ENCODE assay signal across 16 cellular contexts in the genomic region with DNA sequence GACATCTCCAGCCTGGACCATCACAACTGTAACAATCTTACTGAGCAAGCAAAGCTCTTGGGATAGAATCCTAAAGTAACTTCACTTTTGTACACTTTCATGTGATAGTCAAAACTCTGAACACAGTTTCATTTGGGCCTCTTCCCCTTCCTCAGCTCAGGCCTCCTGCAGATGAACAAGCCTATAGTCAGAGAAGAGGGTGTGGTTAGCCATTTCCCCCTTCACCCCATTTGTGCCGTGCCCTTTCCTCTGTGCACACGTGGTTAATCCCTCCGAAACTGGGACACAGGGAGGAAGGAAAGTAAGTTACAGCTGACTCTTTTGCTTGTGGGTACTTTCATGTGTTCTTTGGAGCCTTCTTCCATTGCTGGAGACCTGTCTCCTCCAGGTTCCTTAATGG. TPM values are rescaled to one million over a fixed set of nuclear protein-coding genes. Genes with fewer than 3 reads are reported as not detected.
DNase-seq lines count a peak whose midpoint lies in the region; ATAC-seq and TF ChIP-seq lines count a peak whose summit lies in the region.
"Had no signal": no experiment of that assay in that cellular context is flagged by ENCODE, and none has a peak within 500 bp of the region (broad histone marks: within the 10 kb centered on the region; RNA-seq: fewer than 3 reads in every experiment).

No MANE protein-coding gene starts in this region.

- H3K36me3 Mint-ChIP-seq in activated CD4-positive, alpha-beta T cell treated with anti-CD3 and anti-CD28 coated beads, Interleukin-2, amount 10 ng/mL, durations not matched to agents 24 days and 14 days (ENCODE audit: low read depth): no peaks in the 10 kb centered on the region
- no peaks in the 10 kb centered on the region for H3K36me3 Mint-ChIP-seq in stimulated activated memory B cell treated with anti-CD40 and anti-IgM and Interleukin-4, amounts not matched to agents 10 μg/mL and 1 μg/mL and 100 μg/mL, for 72 hours
- H3K36me3 Mint-ChIP-seq: activated naive CD8-positive, alpha-beta T cell; naive thymus-derived CD8-positive, alpha-beta T cell had no signal

- H3K9ac ChIP-seq in OCI-LY1 (ENCODE audit: low read length): no peak overlapping the region

- no peaks in the 10 kb centered on the region for H3K4me1 ChIP-seq in OCI-LY1 (ENCODE audit: insufficient read depth, low read length, severe bottlenecking)

- intact Hi-C loops in activated CD4-positive, alpha-beta T cell treated with anti-CD3 and anti-CD28 coated beads, Interleukin-2, amount 10 ng/mL, durations not matched to agents 24 days and 14 days (cut with micrococcal nuclease): no loop called here
- intact Hi-C loops in lower leg skin (cut with DNase I; ENCODE audit: low total_unique reads): no loop called here

- no peaks in the 10 kb centered on the region for H3F3A ChIP-seq in OCI-LY1 (ENCODE audit: insufficient read depth, low read length)

- peaks cover 16% of the 10 kb centered on the region for H3K4me1 Mint-ChIP-seq in activated CD4-positive, alpha-beta T cell treated with anti-CD3 and anti-CD28 coated beads, Interleukin-2, amount 10 ng/mL, durations not matched to agents 24 days and 14 days
- peaks cover 19% of the 10 kb centered on the region for H3K4me1 Mint-ChIP-seq in stimulated activated memory B cell treated with anti-CD40 and anti-IgM and Interleukin-4, amounts not matched to agents 10 μg/mL and 1 μg/mL and 100 μg/mL, for 72 hours

- H4K20me1 ChIP-seq in OCI-LY1 (ENCODE audit: insufficient read depth, low read length): no peaks in the 10 kb centered on the region

- no peaks in the 10 kb centered on the region for H3K79me2 ChIP-seq in OCI-LY1 (ENCODE audit: insufficient read depth, low read length)

- DNase-seq in activated CD4-positive, alpha-beta T cell treated with anti-CD3 and anti-CD28 coated beads, Interleukin-2, amount 10 ng/mL, durations not matched to agents 24 days and 14 days: peak; percentile 67
- no peak for DNase-seq in activated CD4-positive, alpha-beta T cell treated with anti-CD3 and anti-CD28 coated beads, Interleukin-2, amount 50 U/mL, for 1 hour
- peak; percentile 32 for DNase-seq in globus pallidus (ENCODE audit: low spot score)
- no peak for DNase-seq in NCI-H1694 (lab: John Stamatoyannopoulos, UW)
- DNase-seq in lower leg skin (ENCODE audit: low spot score in 2 of 2): no peak
- DNase-seq: 8988T; activated CD8-positive, alpha-beta memory T cell treated with anti-CD3 and anti-CD28 coated beads for 24 hours; naive thymus-derived CD8-positive, alpha-beta T cell; NCI-H2081 treated with DMSO at 0.1 percent for 48 hours; trophoblast cell had no signal

- no peak overlapping the region for H3K4me2 ChIP-seq in OCI-LY1 (ENCODE audit: low read length)

- no peaks in the 10 kb centered on the region for H3K9me3 ChIP-seq in OCI-LY1 (ENCODE audit: low read length)

- peaks cover 2% of the 10 kb centered on the region for H3K27me3 Mint-ChIP-seq in activated CD4-positive, alpha-beta T cell treated with anti-CD3 and anti-CD28 coated beads, Interleukin-2, amount 10 ng/mL, durations not matched to agents 24 days and 14 days
- no peaks in the 10 kb centered on the region for H3K27me3 Mint-ChIP-seq in stimulated activated memory B cell treated with anti-CD40 and anti-IgM and Interleukin-4, amounts not matched to agents 10 μg/mL and 1 μg/mL and 100 μg/mL, for 72 hours
- H3K27me3 Mint-ChIP-seq: activated naive CD8-positive, alpha-beta T cell; naive thymus-derived CD8-positive, alpha-beta T cell had no signal

- H3K27ac ChIP-seq in OCI-LY1 (ENCODE audit: low read depth, low read length, poor library complexity, severe bottlenecking): no peak overlapping the region
- H3K27ac ChIP-seq: esophagus muscularis mucosa had no signal

- H3K9me3 Mint-ChIP-seq in activated CD4-positive, alpha-beta T cell treated with anti-CD3 and anti-CD28 coated beads, Interleukin-2, amount 10 ng/mL, durations not matched to agents 24 days and 14 days: no peaks in the 10 kb centered on the region
- peaks cover under 1% of the 10 kb centered on the region for H3K9me3 Mint-ChIP-seq in stimulated activated memory B cell treated with anti-CD40 and anti-IgM and Interleukin-4, amounts not matched to agents 10 μg/mL and 1 μg/mL and 100 μg/mL, for 72 hours
- H3K9me3 Mint-ChIP-seq: naive thymus-derived CD8-positive, alpha-beta T cell had no signal

- H2AFZ ChIP-seq in OCI-LY1 (ENCODE audit: low read length): 0 out of 2 replicates have a peak overlapping the region, but pooled peaks have one; percentile 3

- H3K4me3 ChIP-seq in OCI-LY1 (ENCODE audit: low read depth, low read length, poor library complexity, severe bottlenecking) (no peak overlapping the region), lower leg skin (ENCODE audit: low read depth, poor library complexity, severe bottlenecking) (no peak overlapping the region)
- H3K4me3 ChIP-seq: esophagus muscularis mucosa, K562 had no signal

- H3K4me3 Mint-ChIP-seq in activated CD4-positive, alpha-beta T cell treated with anti-CD3 and anti-CD28 coated beads, Interleukin-2, amount 10 ng/mL, durations not matched to agents 24 days and 14 days: no peak overlapping the region
- no peak overlapping the region for H3K4me3 Mint-ChIP-seq in stimulated activated memory B cell treated with anti-CD40 and anti-IgM and Interleukin-4, amounts not matched to agents 10 μg/mL and 1 μg/mL and 100 μg/mL, for 72 hours
- H3K4me3 Mint-ChIP-seq: activated naive CD8-positive, alpha-beta T cell; naive thymus-derived CD8-positive, alpha-beta T cell had no signal

- no peak overlapping the region for H3K27ac Mint-ChIP-seq in activated CD4-positive, alpha-beta T cell treated with anti-CD3 and anti-CD28 coated beads, Interleukin-2, amount 10 ng/mL, durations not matched to agents 24 days and 14 days
- no peak overlapping the region for H3K27ac Mint-ChIP-seq in stimulated activated memory B cell treated with anti-CD40 and anti-IgM and Interleukin-4, amounts not matched to agents 10 μg/mL and 1 μg/mL and 100 μg/mL, for 72 hours
- H3K27ac Mint-ChIP-seq: activated naive CD8-positive, alpha-beta T cell; naive thymus-derived CD8-positive, alpha-beta T cell had no signal

- ATAC-seq in stimulated activated memory B cell treated with anti-CD40 and anti-IgM and Interleukin-4, amounts not matched to agents 10 μg/mL and 1 μg/mL and 100 μg/mL, for 72 hours: peak; percentile 58
- ATAC-seq in HG02759 (IDR thresholded peaks at IDR 0.05; ENCODE audit: unreplicated experiment): no peak
- ATAC-seq: K562 had no signal

- no peaks in the 10 kb centered on the region for H3K36me3 ChIP-seq in OCI-LY1 (ENCODE audit: insufficient read depth, low read length)
- H3K36me3 ChIP-seq: esophagus muscularis mucosa had no signal

- TF ChIP-seq POLR2A in lower leg skin (IDR thresholded peaks at IDR 0.05): no peak

- H3K9me2 ChIP-seq in OCI-LY1 (ENCODE audit: low read depth, low read length): no peaks in the 10 kb centered on the region

- 42 to 56% methylated on average over 3 of the region's 3 CpGs for WGBS in lower leg skin, 2 donors

- H3K27me3 ChIP-seq in OCI-LY1 (ENCODE audit: insufficient read depth, low read length): no peaks in the 10 kb centered on the region
- H3K27me3 ChIP-seq: esophagus muscularis mucosa had no signal

- TF ChIP-seq CTCF in OCI-LY1 (IDR thresholded peaks at IDR 0.05; ENCODE audit: low read length): no peak
- no peak for TF ChIP-seq CTCF in lower leg skin (IDR thresholded peaks at IDR 0.05)

RNA-seq across cellular contexts. Expression of gene CSTA, which starts 29.8 kb away (rescaled TPM):
- not detected in 2 replicates for total RNA-seq in activated CD4-positive, alpha-beta T cell treated with anti-CD3 and anti-CD28 coated beads, Interleukin-2, amount 10 ng/mL, durations not matched to agents 24 days and 14 days
- total RNA-seq in lower leg skin: 100 to 1,000 TPM; 122 to 575 (median 256) TPM
- total RNA-seq: naive thymus-derived CD8-positive, alpha-beta T cell had no signal

Comparison
In these comparisons a context has a peak if more than half of its experiments do, and no peak if none do; other contexts are left out.
1. DNase-seq: peak in activated CD4-positive, alpha-beta T cell treated with anti-CD3 and anti-CD28 coated beads, Interleukin-2, amount 10 ng/mL, durations not matched to agents 24 days and 14 days (single experiment) and globus pallidus (single experiment); none in activated CD4-positive, alpha-beta T cell treated with anti-CD3 and anti-CD28 coated beads, Interleukin-2, amount 50 U/mL, for 1 hour (single experiment), NCI-H1694 (single experiment) and lower leg skin (0 of 2).
2. RNA of gene CSTA, which starts 29.8 kb away (total RNA-seq): 122 to 575 TPM in lower leg skin; not detected in activated CD4-positive, alpha-beta T cell treated with anti-CD3 and anti-CD28 coated beads, Interleukin-2, amount 10 ng/mL, durations not matched to agents 24 days and 14 days; every median in the first group is over 100 times any median in the second.